Comparison of ENCODE assay signal across 11 cellular contexts in the genomic region with DNA sequence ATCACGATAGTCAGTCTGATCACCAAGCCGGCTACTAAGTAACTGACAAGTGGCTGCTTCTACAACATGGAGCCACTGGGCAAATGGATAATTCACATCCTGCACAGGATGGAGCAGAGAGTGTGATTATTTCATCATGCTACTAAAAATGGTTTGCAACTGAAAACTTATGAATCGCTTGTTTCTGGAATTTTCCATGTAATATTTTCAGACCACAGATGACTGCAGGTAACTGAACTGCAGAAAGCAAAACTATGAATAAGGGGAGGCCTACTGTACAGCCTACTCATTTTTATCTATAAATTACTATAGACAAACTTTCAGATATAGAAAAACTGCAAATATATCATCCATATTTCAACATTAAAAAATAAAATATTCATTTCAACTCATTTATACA.
DNase-seq lines count a peak whose midpoint lies in the region; ATAC-seq lines count a peak whose summit lies in the region.
"Had no signal": no experiment of that assay in that cellular context is flagged by ENCODE, and none has a peak within 500 bp of the region (broad histone marks: within the 10 kb centered on the region; RNA-seq: fewer than 3 reads in every experiment).

No MANE protein-coding gene starts in this region.

- peaks cover 4% of the 10 kb centered on the region for H3K9me3 Mint-ChIP-seq in activated CD4-positive, alpha-beta T cell treated with anti-CD3 and anti-CD28 coated beads for 36 hours (ENCODE audit: low read depth)
- no peaks in the 10 kb centered on the region for H3K9me3 Mint-ChIP-seq in activated naive CD8-positive, alpha-beta T cell treated with anti-CD3 and anti-CD28 coated beads, Interleukin-2, amount 50 U/mL, for 24 hours
- no peaks in the 10 kb centered on the region for H3K9me3 Mint-ChIP-seq in activated naive CD8-positive, alpha-beta T cell treated with anti-CD3 and anti-CD28 coated beads for 36 hours
- H3K9me3 Mint-ChIP-seq in stimulated activated effector memory CD8-positive, alpha-beta T cell treated with anti-CD3 and anti-CD28 coated beads, Interleukin-12 subunit alpha, Interleukin-12 subunit beta, amount 100 ng/mL, for 72 hours: peaks cover 2% of the 10 kb centered on the region
- H3K9me3 Mint-ChIP-seq: H9 had no signal

- no peak for DNase-seq in activated CD4-positive, alpha-beta T cell treated with anti-CD3 and anti-CD28 coated beads for 36 hours
- no peak for DNase-seq in activated CD4-positive, alpha-beta T cell treated with anti-CD3 and anti-CD28 coated beads, Interleukin-2, amount 50 U/mL, for 4 hours
- no peak for DNase-seq in activated naive CD8-positive, alpha-beta T cell treated with anti-CD3 and anti-CD28 coated beads, Interleukin-2, amount 50 U/mL, for 24 hours
- DNase-seq in activated naive CD8-positive, alpha-beta T cell treated with anti-CD3 and anti-CD28 coated beads for 36 hours: no peak
- DNase-seq in stimulated activated effector memory CD8-positive, alpha-beta T cell treated with anti-CD3 and anti-CD28 coated beads, Interleukin-12 subunit alpha, Interleukin-12 subunit beta, amount 100 ng/mL, for 72 hours (ENCODE audit: low spot score in 2 of 2): no peak
- DNase-seq in GOT3 (lab: John Stamatoyannopoulos, UW): no peak
- DNase-seq: AML-193; Caco-2; CD4-positive, alpha-beta T cell; H9 had no signal

- CTCF ChIA-PET in activated CD4-positive, alpha-beta T cell treated with anti-CD3 and anti-CD28 coated beads for 36 hours (lab: Charles Lee): no interaction called here

- peaks cover 21% of the 10 kb centered on the region for H3K4me1 Mint-ChIP-seq in activated CD4-positive, alpha-beta T cell treated with anti-CD3 and anti-CD28 coated beads for 36 hours
- H3K4me1 Mint-ChIP-seq in activated naive CD8-positive, alpha-beta T cell treated with anti-CD3 and anti-CD28 coated beads, Interleukin-2, amount 50 U/mL, for 24 hours: peaks cover 6% of the 10 kb centered on the region
- H3K4me1 Mint-ChIP-seq in activated naive CD8-positive, alpha-beta T cell treated with anti-CD3 and anti-CD28 coated beads for 36 hours: peaks cover 13% of the 10 kb centered on the region
- no peaks in the 10 kb centered on the region for H3K4me1 Mint-ChIP-seq in stimulated activated effector memory CD8-positive, alpha-beta T cell treated with anti-CD3 and anti-CD28 coated beads, Interleukin-12 subunit alpha, Interleukin-12 subunit beta, amount 100 ng/mL, for 72 hours

- H3K27me3 Mint-ChIP-seq in activated CD4-positive, alpha-beta T cell treated with anti-CD3 and anti-CD28 coated beads for 36 hours: peaks cover 2% of the 10 kb centered on the region
- no peaks in the 10 kb centered on the region for H3K27me3 Mint-ChIP-seq in activated naive CD8-positive, alpha-beta T cell treated with anti-CD3 and anti-CD28 coated beads, Interleukin-2, amount 50 U/mL, for 24 hours
- H3K27me3 Mint-ChIP-seq in activated naive CD8-positive, alpha-beta T cell treated with anti-CD3 and anti-CD28 coated beads for 36 hours: no peaks in the 10 kb centered on the region
- H3K27me3 Mint-ChIP-seq: CD4-positive, alpha-beta T cell had no signal

- POLR2A ChIA-PET in activated CD4-positive, alpha-beta T cell treated with anti-CD3 and anti-CD28 coated beads for 36 hours (lab: Charles Lee): no interaction called here

- peak; percentile 70 for ATAC-seq in activated CD4-positive, alpha-beta T cell treated with anti-CD3 and anti-CD28 coated beads for 36 hours
- ATAC-seq in activated naive CD8-positive, alpha-beta T cell treated with anti-CD3 and anti-CD28 coated beads, Interleukin-2, amount 50 U/mL, for 24 hours: peak; percentile 36
- ATAC-seq in stimulated activated effector memory CD8-positive, alpha-beta T cell treated with anti-CD3 and anti-CD28 coated beads, Interleukin-12 subunit alpha, Interleukin-12 subunit beta, amount 100 ng/mL, for 72 hours: peak; percentile 13
- no peak for ATAC-seq in GM19035 (IDR thresholded peaks at IDR 0.05; ENCODE audit: unreplicated experiment)

- peaks cover 2% of the 10 kb centered on the region for H3K36me3 Mint-ChIP-seq in activated CD4-positive, alpha-beta T cell treated with anti-CD3 and anti-CD28 coated beads for 36 hours (ENCODE audit: low read depth)
- peaks cover 3% of the 10 kb centered on the region for H3K36me3 Mint-ChIP-seq in activated naive CD8-positive, alpha-beta T cell treated with anti-CD3 and anti-CD28 coated beads, Interleukin-2, amount 50 U/mL, for 24 hours (ENCODE audit: low read depth)
- H3K36me3 Mint-ChIP-seq in activated naive CD8-positive, alpha-beta T cell treated with anti-CD3 and anti-CD28 coated beads for 36 hours: no peaks in the 10 kb centered on the region
- no peaks in the 10 kb centered on the region for H3K36me3 Mint-ChIP-seq in stimulated activated effector memory CD8-positive, alpha-beta T cell treated with anti-CD3 and anti-CD28 coated beads, Interleukin-12 subunit alpha, Interleukin-12 subunit beta, amount 100 ng/mL, for 72 hours

- intact Hi-C loops in activated CD4-positive, alpha-beta T cell treated with anti-CD3 and anti-CD28 coated beads for 36 hours (cut with DNase I, micrococcal nuclease): no loop called here

- peak overlapping the region; percentile 35 for H3K27ac Mint-ChIP-seq in activated CD4-positive, alpha-beta T cell treated with anti-CD3 and anti-CD28 coated beads for 36 hours
- H3K27ac Mint-ChIP-seq in activated naive CD8-positive, alpha-beta T cell treated with anti-CD3 and anti-CD28 coated beads, Interleukin-2, amount 50 U/mL, for 24 hours: no peak overlapping the region
- H3K27ac Mint-ChIP-seq in activated naive CD8-positive, alpha-beta T cell treated with anti-CD3 and anti-CD28 coated beads for 36 hours: no peak overlapping the region
- no peak overlapping the region for H3K27ac Mint-ChIP-seq in stimulated activated effector memory CD8-positive, alpha-beta T cell treated with anti-CD3 and anti-CD28 coated beads, Interleukin-12 subunit alpha, Interleukin-12 subunit beta, amount 100 ng/mL, for 72 hours
- H3K27ac Mint-ChIP-seq: CD4-positive, alpha-beta T cell had no signal

- H3K4me3 Mint-ChIP-seq in activated CD4-positive, alpha-beta T cell treated with anti-CD3 and anti-CD28 coated beads for 36 hours: no peak overlapping the region
- no peak overlapping the region for H3K4me3 Mint-ChIP-seq in activated naive CD8-positive, alpha-beta T cell treated with anti-CD3 and anti-CD28 coated beads, Interleukin-2, amount 50 U/mL, for 24 hours
- H3K4me3 Mint-ChIP-seq in activated naive CD8-positive, alpha-beta T cell treated with anti-CD3 and anti-CD28 coated beads for 36 hours: no peak overlapping the region
- no peak overlapping the region for H3K4me3 Mint-ChIP-seq in stimulated activated effector memory CD8-positive, alpha-beta T cell treated with anti-CD3 and anti-CD28 coated beads, Interleukin-12 subunit alpha, Interleukin-12 subunit beta, amount 100 ng/mL, for 72 hours
- H3K4me3 Mint-ChIP-seq: CD4-positive, alpha-beta T cell; H9 had no signal
